In genomic region chr11:102603091-102603490, GRCh38 we compare ENCODE assay signal across 9 cellular contexts. TPM values are rescaled to one million over a fixed set of nuclear protein-coding genes. Genes with fewer than 3 reads are reported as not detected.
DNase-seq lines count a peak whose midpoint lies in the region; ATAC-seq, FAIRE-seq and TF ChIP-seq lines count a peak whose summit lies in the region.
"Had no signal": no experiment of that assay in that cellular context is flagged by ENCODE, and none has a peak within 500 bp of the region (broad histone marks: within the 10 kb centered on the region; RNA-seq: fewer than 3 reads in every experiment).

No MANE protein-coding gene starts in this region.

- H3K4me1 ChIP-seq in HUES48 (ENCODE audit: control insufficient read depth, insufficient read depth, low read length) (peaks cover 13% of the 10 kb centered on the region), left lung (peaks cover 2 to 5% of the 10 kb centered on the region in 2 donors)

- peak; percentile 64 for ATAC-seq in left lung
- no peak for ATAC-seq in natural killer cell treated with Interleukin-12 subunit alpha and Interleukin-12 subunit beta and Interleukin-15 and Interleukin-18, amount 100 ng/mL, for 72 hours
- no peak for ATAC-seq in HG03159 (IDR thresholded peaks at IDR 0.05; ENCODE audit: unreplicated experiment)

- H3K36me3 ChIP-seq in HUES48 (ENCODE audit: control insufficient read depth, insufficient read depth, low read length) (no peaks in the 10 kb centered on the region), left lung (no peaks in the 10 kb centered on the region)

- H3K27me3 ChIP-seq in HUES48 (ENCODE audit: control insufficient read depth, insufficient read depth, low read length) (no peaks in the 10 kb centered on the region), left lung (no peaks in the 10 kb centered on the region)

- intact Hi-C loops in left lung (cut with DNase I) = no loop called here

- peak overlapping the region; percentile 81 for H3K27ac Mint-ChIP-seq in chondrocyte (ENCODE audit: unreplicated experiment)
- no peak overlapping the region for H3K27ac Mint-ChIP-seq in natural killer cell treated with Interleukin-12 subunit alpha and Interleukin-12 subunit beta and Interleukin-15 and Interleukin-18, amount 100 ng/mL, for 72 hours

- FAIRE-seq in GM19239 (lab: Jason Lieb, UNC) = no peak

- H3K4me3 ChIP-seq in HUES48 (ENCODE audit: low read depth, low read length) (no peak overlapping the region), left lung (no peak overlapping the region)

- H3K36me3 Mint-ChIP-seq in chondrocyte (ENCODE audit: low read depth) = no peaks in the 10 kb centered on the region
- H3K36me3 Mint-ChIP-seq in natural killer cell treated with Interleukin-12 subunit alpha and Interleukin-12 subunit beta and Interleukin-15 and Interleukin-18, amount 100 ng/mL, for 72 hours = no peaks in the 10 kb centered on the region

- no peaks in the 10 kb centered on the region for H3K9me3 Mint-ChIP-seq in chondrocyte (ENCODE audit: low read depth)
- no peaks in the 10 kb centered on the region for H3K9me3 Mint-ChIP-seq in natural killer cell treated with Interleukin-12 subunit alpha and Interleukin-12 subunit beta and Interleukin-15 and Interleukin-18, amount 100 ng/mL, for 72 hours

- no peak overlapping the region for H3K9ac ChIP-seq in HUES48 (ENCODE audit: low read depth, low read length)

- H3K27me3 Mint-ChIP-seq in chondrocyte (ENCODE audit: low read depth) = no peaks in the 10 kb centered on the region
- H3K27me3 Mint-ChIP-seq in natural killer cell treated with Interleukin-12 subunit alpha and Interleukin-12 subunit beta and Interleukin-15 and Interleukin-18, amount 100 ng/mL, for 72 hours = peaks cover 3 to 6% of the 10 kb centered on the region in 2 donors

- no peak overlapping the region for H3K4me3 Mint-ChIP-seq in chondrocyte (ENCODE audit: unreplicated experiment)
- H3K4me3 Mint-ChIP-seq in natural killer cell treated with Interleukin-12 subunit alpha and Interleukin-12 subunit beta and Interleukin-15 and Interleukin-18, amount 100 ng/mL, for 72 hours = no peak overlapping the region

- TF ChIP-seq CTCF in chondrocyte (IDR thresholded peaks at IDR 0.05) = no peak
- no peak for TF ChIP-seq CTCF in left lung (IDR thresholded peaks at IDR 0.05)

- no peak for DNase-seq in chondrocyte (ENCODE audit: low spot score)
- DNase-seq in left lung = no peak
- DNase-seq in superior temporal gyrus (ENCODE audit: extremely low spot score) = peak; percentile 94
- no peak for DNase-seq in GM19239 (ENCODE audit: insufficient read length, low spot score)
- DNase-seq in iPS-NIHi7 (ENCODE audit: extremely low spot score) = no peak
- DNase-seq in natural killer cell treated with Interleukin-12 subunit alpha and Interleukin-12 subunit beta and Interleukin-15 and Interleukin-18, amount 100 ng/mL, for 72 hours (ENCODE audit: low spot score) = no peak
- DNase-seq: Karpas-422 had no signal

- no peaks in the 10 kb centered on the region for H3K9me3 ChIP-seq in HUES48 (ENCODE audit: control insufficient read depth, insufficient read depth, low read length)
- H3K9me3 ChIP-seq in left lung = no peaks in the 10 kb centered on the region

- H3K27ac ChIP-seq in HUES48 (ENCODE audit: low read depth, low read length) (peak overlapping the region; percentile 54), left lung (no peak overlapping the region)

- peaks cover 38% of the 10 kb centered on the region for H3K4me1 Mint-ChIP-seq in chondrocyte (ENCODE audit: low read depth)
- peaks cover 9 to 22% of the 10 kb centered on the region in 2 donors for H3K4me1 Mint-ChIP-seq in natural killer cell treated with Interleukin-12 subunit alpha and Interleukin-12 subunit beta and Interleukin-15 and Interleukin-18, amount 100 ng/mL, for 72 hours (ENCODE audit: low read depth in 2 of 2)

RNA-seq across cellular contexts. Expression of gene MMP20, which starts 22.0 kb away (rescaled TPM):
- total RNA-seq in chondrocyte (not detected in 3 replicates), left lung (not detected)
- not detected for total RNA-seq in natural killer cell treated with Interleukin-12 subunit alpha and Interleukin-12 subunit beta and Interleukin-15 and Interleukin-18, amount 100 ng/mL, for 72 hours
